8 cellular contexts compared by ENCODE assay signal in the genomic region with DNA sequence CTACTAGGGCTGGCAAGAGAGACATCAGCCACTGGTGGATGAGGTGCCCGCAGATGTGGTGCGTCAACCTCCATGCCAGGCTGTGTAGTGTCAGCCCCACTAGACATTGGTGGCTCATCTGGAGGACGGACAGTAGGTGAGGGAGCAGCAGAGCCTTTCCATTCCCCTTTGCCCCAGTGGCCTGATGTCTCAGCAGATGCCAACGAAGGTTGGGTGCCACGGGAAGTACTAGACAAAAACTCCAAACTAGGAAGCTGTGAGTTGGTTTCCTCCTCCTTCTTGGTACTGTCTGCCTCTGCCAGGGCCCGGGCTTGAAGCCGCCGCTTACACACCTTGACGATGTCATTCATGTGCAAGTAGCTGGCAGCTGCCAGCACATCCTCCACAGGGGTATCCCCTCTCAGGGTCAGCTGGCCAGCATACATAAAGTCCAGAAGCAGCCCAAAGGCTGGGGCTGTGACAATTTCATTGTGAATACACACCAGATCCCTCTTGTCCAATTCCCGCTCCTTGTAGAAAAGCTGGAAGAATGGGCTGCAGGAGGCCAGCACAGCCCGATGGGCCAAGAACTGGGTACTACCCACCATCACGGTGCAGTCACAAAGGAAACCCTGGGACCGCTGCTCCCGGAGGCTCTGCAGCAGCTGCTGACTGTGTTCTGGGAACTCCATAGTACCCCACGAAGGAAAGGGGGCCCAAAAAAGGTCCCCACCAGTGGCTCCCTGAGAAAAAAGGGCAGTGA. TPM values are rescaled to one million over a fixed set of nuclear protein-coding genes. Genes with fewer than 3 reads are reported as not detected.
DNase-seq lines count a peak whose midpoint lies in the region; TF ChIP-seq lines count a peak whose summit lies in the region.

No MANE protein-coding gene starts in this region.

- H3K9me3 ChIP-seq in adipocyte (ENCODE audit: control insufficient read depth, low read length) (no peaks in the 10 kb centered on the region), liver (ENCODE audit: control insufficient read depth in 4 of 4, low read length in 3 of 4) (no peaks in the 10 kb centered on the region), tibial nerve (no peaks in the 10 kb centered on the region)

- H3K36me3 Mint-ChIP-seq in activated T-cell treated with anti-CD3 and anti-CD28 coated beads, Interleukin-2, amount 50 U/mL, for 24 hours (ENCODE audit: low read depth), result peaks cover 30% of the 10 kb centered on the region

- H3K36me3 ChIP-seq in adipocyte (ENCODE audit: control insufficient read depth, insufficient read depth, low read length, severe bottlenecking) (no peaks in the 10 kb centered on the region), liver (ENCODE audit: control insufficient read depth in 4 of 4, insufficient read depth in 3 of 4, low read depth in 1 of 4, low read length in 3 of 4) (peaks cover 2 to 11% (median 4%) of the 10 kb centered on the region in 4 donors), tibial nerve (peaks cover 0 to 31% (median 0%) of the 10 kb centered on the region in 3 donors)

- peak overlapping the region; percentile 83 for H3K4me3 ChIP-seq in adipocyte (ENCODE audit: low read length)
- H3K4me3 ChIP-seq in liver (ENCODE audit: low read depth in 1 of 3, low read length in 3 of 3), result peak overlapping the region; percentile 29 to 82 (median 72)
- peak overlapping the region; percentile 52 to 94 (median 58) for H3K4me3 ChIP-seq in tibial nerve

- no peaks in the 10 kb centered on the region for H3K27me3 ChIP-seq in adipocyte (replicated peaks; ENCODE audit: control insufficient read depth, insufficient read depth, low read length)
- no peaks in the 10 kb centered on the region for H3K27me3 ChIP-seq in liver (ENCODE audit: control insufficient read depth in 4 of 4, insufficient read depth in 4 of 4, low read length in 3 of 4)
- no peaks in the 10 kb centered on the region for H3K27me3 ChIP-seq in tibial nerve

- WGBS in liver, result 72% methylated on average over 15 of the region's 15 CpGs
- 86 to 88% methylated on average over 11 to 15 of the region's 15 CpGs for WGBS in tibial nerve, 2 donors

- no peak for TF ChIP-seq EP300 in tibial nerve (IDR thresholded peaks at IDR 0.05)

- peaks cover 11% of the 10 kb centered on the region for H3K4me1 ChIP-seq in adipocyte (ENCODE audit: control insufficient read depth, insufficient read depth, low read length)
- peaks cover 4 to 12% (median 9%) of the 10 kb centered on the region in 4 donors for H3K4me1 ChIP-seq in liver (ENCODE audit: control insufficient read depth in 4 of 4, insufficient read depth in 4 of 4, low read length in 3 of 4)
- peaks cover 0 to 42% (median 9%) of the 10 kb centered on the region in 4 donors for H3K4me1 ChIP-seq in tibial nerve

- DNase-seq in activated T-cell treated with anti-CD3 and anti-CD28 coated beads, Interleukin-2, amount 50 U/mL, for 24 hours, result no peak
- no peak for DNase-seq in activated T-cell treated with anti-CD3 and anti-CD28 coated beads, Interleukin-2, amount 50 U/mL, for 48 hours
- no peak for DNase-seq in adipocyte (ENCODE audit: low read depth)
- no peak for DNase-seq in tibial nerve (ENCODE audit: low spot score in 2 of 2)
- DNase-seq in LoVo (ENCODE audit: low spot score), result no peak
- no peak for DNase-seq in NCI-H1092 (lab: John Stamatoyannopoulos, UW)
- DNase-seq in NCI-H748 treated with DMSO at 0.1 percent for 48 hours (lab: John Stamatoyannopoulos, UW), result no peak

- no peak for TF ChIP-seq POLR2A in tibial nerve (IDR thresholded peaks at IDR 0.05)

- H3K4me1 Mint-ChIP-seq in activated T-cell treated with anti-CD3 and anti-CD28 coated beads, Interleukin-2, amount 50 U/mL, for 24 hours (ENCODE audit: low read depth), result peaks cover 36% of the 10 kb centered on the region

- no peak for TF ChIP-seq CTCF in liver (IDR thresholded peaks at IDR 0.05; ENCODE audit: low read depth, low read length, missing input control)
- TF ChIP-seq CTCF in tibial nerve (IDR thresholded peaks at IDR 0.05), result no peak

- peak overlapping the region; percentile 91 for H3K9ac ChIP-seq in adipocyte (ENCODE audit: low read length)
- no peak overlapping the region for H3K9ac ChIP-seq in liver (ENCODE audit: low read depth in 1 of 2, low read length in 2 of 2)

- H3K27ac ChIP-seq in liver (ENCODE audit: low read depth in 1 of 2, low read length in 2 of 2), result peak overlapping the region in 1 of 2 donors; percentile 94
- H3K27ac ChIP-seq in tibial nerve, result peak overlapping the region; percentile 91 to 95 (median 93)

- H3K27ac Mint-ChIP-seq in activated T-cell treated with anti-CD3 and anti-CD28 coated beads, Interleukin-2, amount 50 U/mL, for 24 hours, result peak overlapping the region; percentile 100

- H3K27me3 Mint-ChIP-seq in activated T-cell treated with anti-CD3 and anti-CD28 coated beads, Interleukin-2, amount 50 U/mL, for 24 hours, result no peaks in the 10 kb centered on the region

- TF ChIP-seq RAD21 in liver (IDR thresholded peaks at IDR 0.05), result no peak

- H3K9me3 Mint-ChIP-seq in activated T-cell treated with anti-CD3 and anti-CD28 coated beads, Interleukin-2, amount 50 U/mL, for 24 hours, result no peaks in the 10 kb centered on the region

- peak overlapping the region; percentile 98 for H3K4me3 Mint-ChIP-seq in activated T-cell treated with anti-CD3 and anti-CD28 coated beads, Interleukin-2, amount 50 U/mL, for 24 hours

TF ChIP-seq in liver, 16 proteins besides CTCF, POLR2A, EP300 and RAD21 (continues in another document):
- no peak for TF ChIP-seq RXRA (IDR thresholded peaks at IDR 0.05)
- TF ChIP-seq, protein P1, sequence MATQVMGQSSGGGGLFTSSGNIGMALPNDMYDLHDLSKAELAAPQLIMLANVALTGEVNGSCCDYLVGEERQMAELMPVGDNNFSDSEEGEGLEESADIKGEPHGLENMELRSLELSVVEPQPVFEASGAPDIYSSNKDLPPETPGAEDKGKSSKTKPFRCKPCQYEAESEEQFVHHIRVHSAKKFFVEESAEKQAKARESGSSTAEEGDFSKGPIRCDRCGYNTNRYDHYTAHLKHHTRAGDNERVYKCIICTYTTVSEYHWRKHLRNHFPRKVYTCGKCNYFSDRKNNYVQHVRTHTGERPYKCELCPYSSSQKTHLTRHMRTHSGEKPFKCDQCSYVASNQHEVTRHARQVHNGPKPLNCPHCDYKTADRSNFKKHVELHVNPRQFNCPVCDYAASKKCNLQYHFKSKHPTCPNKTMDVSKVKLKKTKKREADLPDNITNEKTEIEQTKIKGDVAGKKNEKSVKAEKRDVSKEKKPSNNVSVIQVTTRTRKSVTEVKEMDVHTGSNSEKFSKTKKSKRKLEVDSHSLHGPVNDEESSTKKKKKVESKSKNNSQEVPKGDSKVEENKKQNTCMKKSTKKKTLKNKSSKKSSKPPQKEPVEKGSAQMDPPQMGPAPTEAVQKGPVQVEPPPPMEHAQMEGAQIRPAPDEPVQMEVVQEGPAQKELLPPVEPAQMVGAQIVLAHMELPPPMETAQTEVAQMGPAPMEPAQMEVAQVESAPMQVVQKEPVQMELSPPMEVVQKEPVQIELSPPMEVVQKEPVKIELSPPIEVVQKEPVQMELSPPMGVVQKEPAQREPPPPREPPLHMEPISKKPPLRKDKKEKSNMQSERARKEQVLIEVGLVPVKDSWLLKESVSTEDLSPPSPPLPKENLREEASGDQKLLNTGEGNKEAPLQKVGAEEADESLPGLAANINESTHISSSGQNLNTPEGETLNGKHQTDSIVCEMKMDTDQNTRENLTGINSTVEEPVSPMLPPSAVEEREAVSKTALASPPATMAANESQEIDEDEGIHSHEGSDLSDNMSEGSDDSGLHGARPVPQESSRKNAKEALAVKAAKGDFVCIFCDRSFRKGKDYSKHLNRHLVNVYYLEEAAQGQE (IDR thresholded peaks at IDR 0.05), result no peak
- TF ChIP-seq NR2F2 (IDR thresholded peaks at IDR 0.05), result no peak
- no peak for TF ChIP-seq HNF4G (IDR thresholded peaks at IDR 0.05)
- no peak for TF ChIP-seq EGR1 (IDR thresholded peaks at IDR 0.05; ENCODE audit: low read depth in 2 of 2)
- TF ChIP-seq FOXA2 (IDR thresholded peaks at IDR 0.05), result no peak
- TF ChIP-seq YY1 (IDR thresholded peaks at IDR 0.05), result no peak
- no peak for TF ChIP-seq GABPA (IDR thresholded peaks at IDR 0.05 in 1 of 2, conservative IDR thresholded peaks at IDR 0.05 in 1 of 2)
- TF ChIP-seq JUND (IDR thresholded peaks at IDR 0.05), result no peak
- TF ChIP-seq TAF1 (conservative IDR thresholded peaks at IDR 0.05), result no peak
- TF ChIP-seq SP1 (IDR thresholded peaks at IDR 0.05), result no peak
- TF ChIP-seq FOXA1 (IDR thresholded peaks at IDR 0.05), result no peak
- TF ChIP-seq, protein P2, sequence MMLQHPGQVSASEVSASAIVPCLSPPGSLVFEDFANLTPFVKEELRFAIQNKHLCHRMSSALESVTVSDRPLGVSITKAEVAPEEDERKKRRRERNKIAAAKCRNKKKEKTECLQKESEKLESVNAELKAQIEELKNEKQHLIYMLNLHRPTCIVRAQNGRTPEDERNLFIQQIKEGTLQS (IDR thresholded peaks at IDR 0.05), result no peak
- TF ChIP-seq HNF4A (conservative IDR thresholded peaks at IDR 0.05), result no peak
- TF ChIP-seq, protein P3, sequence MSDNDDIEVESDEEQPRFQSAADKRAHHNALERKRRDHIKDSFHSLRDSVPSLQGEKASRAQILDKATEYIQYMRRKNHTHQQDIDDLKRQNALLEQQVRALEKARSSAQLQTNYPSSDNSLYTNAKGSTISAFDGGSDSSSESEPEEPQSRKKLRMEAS (IDR thresholded peaks at IDR 0.05), result no peak

RNA-seq across cellular contexts. Expression of gene ZBTB3, which starts 0.8 kb away (rescaled TPM):
- total RNA-seq in liver (1 to 10 TPM; 5.9 to 6.4 TPM), tibial nerve (1 to 10 TPM; 8.1 to 9.8 (median 8.9) TPM)
- 1 to 10 TPM; 1.5 to 2.6 TPM for polyA plus RNA-seq in liver

RNA-seq across cellular contexts. Expression of gene POLR2G, which starts 8.2 kb away (rescaled TPM):
- total RNA-seq in liver (10 to 100 TPM; 21.9 to 29.0 TPM), tibial nerve (10 to 100 TPM; 49.2 to 70.0 (median 53.6) TPM)
- 10 to 100 TPM; 42.4 to 46.9 TPM for polyA plus RNA-seq in liver

RNA-seq across cellular contexts. Expression of gene TAF6L, which starts 18.0 kb away (rescaled TPM):
- total RNA-seq in liver (10 to 100 TPM in 1 of 2 donors, 1 to 10 TPM in 1; 8.5 to 25.2 TPM), tibial nerve (10 to 100 TPM; 23.2 to 38.8 (median 33.1) TPM)
- polyA plus RNA-seq in liver, result 10 to 100 TPM in 1 of 2 donors, 1 to 10 TPM in 1; 5.8 to 12.8 TPM

RNA-seq across cellular contexts. Expression of gene TTC9C, which starts 24.9 kb away (rescaled TPM):
- total RNA-seq in liver (10 to 100 TPM; 12.0 to 16.1 TPM), tibial nerve (10 to 100 TPM; 20.1 to 37.1 (median 23.6) TPM)
- 10 to 100 TPM in 1 of 2 donors, 1 to 10 TPM in 1; 10.0 to 14.0 TPM for polyA plus RNA-seq in liver

RNA-seq across cellular contexts. Expression of gene HNRNPUL2, which starts 25.9 kb away (rescaled TPM):
- total RNA-seq in liver (10 to 100 TPM; 14.0 to 17.0 TPM), tibial nerve (10 to 100 TPM; 24.7 to 34.8 (median 28.6) TPM)
- 10 to 100 TPM in 1 of 2 donors, 1 to 10 TPM in 1; 1.3 to 12.0 TPM for polyA plus RNA-seq in liver
